Comparison of ENCODE assay signal across 14 cellular contexts in the genomic region with DNA sequence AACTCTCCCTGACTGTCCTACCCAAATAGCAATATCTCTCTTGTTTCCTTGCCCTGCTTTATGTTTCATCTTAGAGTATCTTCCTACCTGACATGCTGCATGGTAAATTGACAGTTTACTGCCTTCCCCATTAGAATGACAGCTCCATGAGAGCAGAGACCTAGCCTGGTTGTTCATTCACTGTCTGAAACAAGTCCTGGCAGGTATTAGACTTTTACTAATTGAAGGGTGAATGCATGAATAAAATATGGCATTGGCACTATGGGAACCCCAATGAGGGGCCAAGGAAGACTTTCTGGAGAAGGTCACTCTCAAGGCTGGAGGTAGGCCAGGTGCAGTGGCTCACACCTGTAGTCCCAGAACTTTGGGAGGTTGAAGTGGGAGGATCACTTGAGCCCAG.
"Had no signal": no experiment of that assay in that cellular context is flagged by ENCODE, and none has a peak within 500 bp of the region (broad histone marks: within the 10 kb centered on the region; RNA-seq: fewer than 3 reads in every experiment).

No MANE protein-coding gene starts in this region.

- H3K4me3 Mint-ChIP-seq: stimulated activated naive B cell treated with anti-CD40 and anti-IgM and Interleukin-4, amounts not matched to agents 10 μg/mL and 1 μg/mL and 100 μg/mL, for 72 hours had no signal

- H3K9me3 ChIP-seq: body of pancreas, spleen, transverse colon had no signal

- H3K27me3 Mint-ChIP-seq: stimulated activated naive B cell treated with anti-CD40 and anti-IgM and Interleukin-4, amounts not matched to agents 10 μg/mL and 1 μg/mL and 100 μg/mL, for 72 hours had no signal

- H3K36me3 ChIP-seq: WERI-Rb-1 had no signal

- H3K27ac Mint-ChIP-seq: stimulated activated naive B cell treated with anti-CD40 and anti-IgM and Interleukin-4, amounts not matched to agents 10 μg/mL and 1 μg/mL and 100 μg/mL, for 72 hours had no signal

- H3K27me3 ChIP-seq: body of pancreas, right atrium auricular region, spleen, transverse colon had no signal

- DNase-seq: activated CD4-positive, alpha-beta T cell treated with anti-CD3 and anti-CD28 coated beads for 4 hours; activated CD8-positive, alpha-beta memory T cell treated with anti-CD3 and anti-CD28 coated beads for 24 hours; activated naive CD4-positive, alpha-beta T cell treated with anti-CD3 and anti-CD28 coated beads, Interleukin-2, amount 50 U/mL, for 16 hours; amniotic stem cell; body of pancreas; effector memory CD4-positive, alpha-beta T cell; hippocampal formation; posterior cingulate gyrus; spleen; stimulated activated naive B cell treated with anti-CD40 and anti-IgM and Interleukin-4, amounts not matched to agents 10 μg/mL and 1 μg/mL and 100 μg/mL, for 72 hours; T1000; transverse colon; WERI-Rb-1 had no signal

- H3K27ac ChIP-seq: right atrium auricular region, spleen, transverse colon, WERI-Rb-1 had no signal

- H3K4me3 ChIP-seq: body of pancreas, right atrium auricular region, spleen, transverse colon had no signal

- ATAC-seq: body of pancreas; stimulated activated naive B cell treated with anti-CD40 and anti-IgM and Interleukin-4, amounts not matched to agents 10 μg/mL and 1 μg/mL and 100 μg/mL, for 72 hours had no signal
